In genomic region chr1:21910528-21911204, GRCh38 we compare ENCODE assay signal across 9 cellular contexts. TPM values are rescaled to one million over a fixed set of nuclear protein-coding genes. Genes with fewer than 3 reads are reported as not detected.
DNase-seq lines count a peak whose midpoint lies in the region; ATAC-seq and TF ChIP-seq lines count a peak whose summit lies in the region.
"Had no signal": no experiment of that assay in that cellular context is flagged by ENCODE, and none has a peak within 500 bp of the region (broad histone marks: within the 10 kb centered on the region; RNA-seq: fewer than 3 reads in every experiment).

No MANE protein-coding gene starts in this region.

- peak overlapping the region; percentile 85 for H3K27ac Mint-ChIP-seq in HFFc6
- H3K27ac Mint-ChIP-seq in activated naive CD8-positive, alpha-beta T cell treated with anti-CD3 and anti-CD28 coated beads, Interleukin-2, amount 10 ng/mL, durations not matched to agents 7 days and 5 days: no peak overlapping the region
- peak overlapping the region; percentile 70 for H3K27ac Mint-ChIP-seq in stimulated activated effector memory CD8-positive, alpha-beta T cell treated with anti-CD3 and anti-CD28 coated beads, Interleukin-12 subunit alpha, Interleukin-12 subunit beta, amount 100 ng/mL, for 72 hours

- no peak overlapping the region for H3K4me3 Mint-ChIP-seq in HFFc6
- peak overlapping the region; percentile 45 for H3K4me3 Mint-ChIP-seq in activated naive CD8-positive, alpha-beta T cell treated with anti-CD3 and anti-CD28 coated beads, Interleukin-2, amount 10 ng/mL, durations not matched to agents 7 days and 5 days
- peak overlapping the region; percentile 14 for H3K4me3 Mint-ChIP-seq in stimulated activated effector memory CD8-positive, alpha-beta T cell treated with anti-CD3 and anti-CD28 coated beads, Interleukin-12 subunit alpha, Interleukin-12 subunit beta, amount 100 ng/mL, for 72 hours

- no peaks in the 10 kb centered on the region; the same call in none of the 2 replicates for H3K27me3 Mint-ChIP-seq in HFFc6 (ENCODE audit: insufficient read depth)
- no peaks in the 10 kb centered on the region for H3K27me3 Mint-ChIP-seq in activated naive CD8-positive, alpha-beta T cell treated with anti-CD3 and anti-CD28 coated beads, Interleukin-2, amount 10 ng/mL, durations not matched to agents 7 days and 5 days

- peaks cover 26% of the 10 kb centered on the region; the same call in 1 of the 2 replicates for H3K36me3 Mint-ChIP-seq in HFFc6 (ENCODE audit: low read depth)
- H3K36me3 Mint-ChIP-seq in activated naive CD8-positive, alpha-beta T cell treated with anti-CD3 and anti-CD28 coated beads, Interleukin-2, amount 10 ng/mL, durations not matched to agents 7 days and 5 days: no peaks in the 10 kb centered on the region
- H3K36me3 Mint-ChIP-seq in stimulated activated effector memory CD8-positive, alpha-beta T cell treated with anti-CD3 and anti-CD28 coated beads, Interleukin-12 subunit alpha, Interleukin-12 subunit beta, amount 100 ng/mL, for 72 hours: no peaks in the 10 kb centered on the region

- H3K27me3 ChIP-seq in lower lobe of right lung (ENCODE audit: low read depth): no peaks in the 10 kb centered on the region

- intact Hi-C loops in lower lobe of right lung (cut with DNase I): no loop called here

- H3K4me3 ChIP-seq in lower lobe of right lung: no peak overlapping the region

- no peak for TF ChIP-seq CTCF in HFFc6 (IDR thresholded peaks at IDR 0.05)
- TF ChIP-seq CTCF in lower lobe of right lung (IDR thresholded peaks at IDR 0.05): no peak

- POLR2A ChIA-PET in activated naive CD8-positive, alpha-beta T cell treated with anti-CD3 and anti-CD28 coated beads, Interleukin-2, amount 10 ng/mL, durations not matched to agents 7 days and 5 days (lab: Charles Lee): interaction anchor here (1.1 kb wide), 1 partner anchor 22 kb away, joined by 3 read pairs; no protein-coding TSS in a partner anchor

- peaks cover 76% of the 10 kb centered on the region for H3K4me1 Mint-ChIP-seq in HFFc6 (ENCODE audit: low read depth)
- peaks cover 15% of the 10 kb centered on the region for H3K4me1 Mint-ChIP-seq in activated naive CD8-positive, alpha-beta T cell treated with anti-CD3 and anti-CD28 coated beads, Interleukin-2, amount 10 ng/mL, durations not matched to agents 7 days and 5 days
- H3K4me1 Mint-ChIP-seq in stimulated activated effector memory CD8-positive, alpha-beta T cell treated with anti-CD3 and anti-CD28 coated beads, Interleukin-12 subunit alpha, Interleukin-12 subunit beta, amount 100 ng/mL, for 72 hours: peaks cover 16% of the 10 kb centered on the region

- DNase-seq in HFFc6 (no peak), lower lobe of right lung (no peak), H4 (ENCODE audit: low spot score) (no peak), AG20443 (ENCODE audit: low spot score) (no peak)
- no peak for DNase-seq in activated naive CD8-positive, alpha-beta T cell treated with anti-CD3 and anti-CD28 coated beads, Interleukin-2, amount 10 ng/mL, durations not matched to agents 7 days and 5 days
- no peak for DNase-seq in stimulated activated effector memory CD8-positive, alpha-beta T cell treated with anti-CD3 and anti-CD28 coated beads, Interleukin-12 subunit alpha, Interleukin-12 subunit beta, amount 100 ng/mL, for 72 hours (ENCODE audit: low spot score in 2 of 2)
- DNase-seq: NCI-H2227 treated with DMSO at 0.1 percent for 48 hours had no signal

- no peaks in the 10 kb centered on the region for H3K36me3 ChIP-seq in lower lobe of right lung

- no peak for ATAC-seq in activated naive CD8-positive, alpha-beta T cell treated with anti-CD3 and anti-CD28 coated beads, Interleukin-2, amount 10 ng/mL, durations not matched to agents 7 days and 5 days (ENCODE audit: low read depth)
- ATAC-seq in lower lobe of right lung (no peak), HG02981 (IDR thresholded peaks at IDR 0.05; ENCODE audit: unreplicated experiment) (no peak), GM21526 (IDR thresholded peaks at IDR 0.05; ENCODE audit: low FRiP score, unreplicated experiment) (no peak)
- ATAC-seq in stimulated activated effector memory CD8-positive, alpha-beta T cell treated with anti-CD3 and anti-CD28 coated beads, Interleukin-12 subunit alpha, Interleukin-12 subunit beta, amount 100 ng/mL, for 72 hours: no peak

- H3K9me3 Mint-ChIP-seq in HFFc6: no peaks in the 10 kb centered on the region
- no peaks in the 10 kb centered on the region for H3K9me3 Mint-ChIP-seq in activated naive CD8-positive, alpha-beta T cell treated with anti-CD3 and anti-CD28 coated beads, Interleukin-2, amount 10 ng/mL, durations not matched to agents 7 days and 5 days
- H3K9me3 Mint-ChIP-seq in stimulated activated effector memory CD8-positive, alpha-beta T cell treated with anti-CD3 and anti-CD28 coated beads, Interleukin-12 subunit alpha, Interleukin-12 subunit beta, amount 100 ng/mL, for 72 hours: no peaks in the 10 kb centered on the region

- H3K4me1 ChIP-seq in lower lobe of right lung: peaks cover 98% of the 10 kb centered on the region

- no peaks in the 10 kb centered on the region for H3K9me3 ChIP-seq in lower lobe of right lung

- peak overlapping the region; percentile 74 for H3K27ac ChIP-seq in lower lobe of right lung

RNA-seq across cellular contexts. Expression of gene HSPG2, which starts 26.4 kb away (rescaled TPM):
- 100 to 1,000 TPM; 275 to 430 (median 297) TPM for total RNA-seq in HFFc6 (2021; fragmentation: NEBNext Ultra II Directional; extraction: Animal tissue kit (Norgen Biotek cat#: 25700))
- 1 to 10 TPM; 6.7 to 9.5 TPM for total RNA-seq in activated naive CD8-positive, alpha-beta T cell treated with anti-CD3 and anti-CD28 coated beads, Interleukin-2, amount 10 ng/mL, durations not matched to agents 7 days and 5 days
- total RNA-seq in lower lobe of right lung: 216 TPM
- 7.9 and 8.9 TPM in 2 replicates for total RNA-seq in H4 (2014; rRNA removed; shearing (Covaris generic))

Comparison
In these comparisons a context has a peak if more than half of its experiments do, and no peak if none do; other contexts are left out.
1. RNA of gene HSPG2, which starts 26.4 kb away (total RNA-seq): 275 to 430 TPM in HFFc6 and 216 TPM in lower lobe of right lung (single experiment); 6.7 to 9.5 TPM in activated naive CD8-positive, alpha-beta T cell treated with anti-CD3 and anti-CD28 coated beads, Interleukin-2, amount 10 ng/mL, durations not matched to agents 7 days and 5 days and 7.9 to 8.9 TPM in H4; every median in the first group is over 10 times any median in the second.